Comparison of ENCODE assay signal across 22 cellular contexts in the genomic region with DNA sequence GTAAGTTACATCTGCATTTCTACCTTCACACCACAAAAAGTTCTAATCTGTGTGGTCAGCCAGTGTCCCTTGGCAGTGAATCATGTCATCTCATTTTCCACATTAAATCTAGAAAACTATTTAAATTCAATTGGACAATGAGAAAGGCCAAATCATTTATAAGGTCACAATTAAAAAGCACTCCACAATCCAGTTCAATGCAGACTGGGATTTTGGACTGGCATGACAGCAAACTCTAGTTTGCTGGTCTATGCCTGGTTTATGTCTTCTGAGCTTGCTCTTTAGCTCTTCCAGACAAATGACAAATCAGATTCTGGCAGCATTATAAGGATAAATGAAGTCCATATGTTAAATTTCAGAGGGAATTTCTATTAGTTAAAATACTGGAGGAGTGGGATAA.
DNase-seq lines count a peak whose midpoint lies in the region; ATAC-seq and TF ChIP-seq lines count a peak whose summit lies in the region.
"Had no signal": no experiment of that assay in that cellular context is flagged by ENCODE, and none has a peak within 500 bp of the region (broad histone marks: within the 10 kb centered on the region; RNA-seq: fewer than 3 reads in every experiment).

No MANE protein-coding gene starts in this region.

- H4K20me1 ChIP-seq in smooth muscle cell (ENCODE audit: low read depth): no peaks in the 10 kb centered on the region

- H3K27ac ChIP-seq in smooth muscle cell (ENCODE audit: low read depth): peak overlapping the region; percentile 76
- H3K27ac ChIP-seq: A549, SJSA1 had no signal

- peaks cover 17% of the 10 kb centered on the region for H3F3A ChIP-seq in smooth muscle cell (ENCODE audit: low read depth)

- peaks cover 13% of the 10 kb centered on the region for H3K4me1 ChIP-seq in smooth muscle cell (ENCODE audit: low read depth)
- H3K4me1 ChIP-seq: A549, BE2C, SJSA1 had no signal

- no peaks in the 10 kb centered on the region for H3K27me3 ChIP-seq in smooth muscle cell (ENCODE audit: low read depth)
- H3K27me3 ChIP-seq: BE2C, SJSA1 had no signal

- H3K79me2 ChIP-seq in smooth muscle cell (ENCODE audit: low read depth): no peaks in the 10 kb centered on the region

- peak overlapping the region; percentile 73 for H3K4me2 ChIP-seq in smooth muscle cell
- H3K4me2 ChIP-seq: A549 had no signal

- H2AFZ ChIP-seq in smooth muscle cell (ENCODE audit: low read depth): no peak overlapping the region

- ATAC-seq in SK-N-SH treated with all-trans-retinoic acid at 6 μM for 48 hours: peak; percentile 76
- ATAC-seq: A549, K562, PC-3 had no signal

- no peaks in the 10 kb centered on the region for H3K36me3 ChIP-seq in smooth muscle cell (ENCODE audit: low read depth)
- H3K36me3 ChIP-seq: BE2C, SJSA1 had no signal

- DNase-seq in EH (ENCODE audit: low read depth): peak; percentile 32
- peak; percentile 60 for DNase-seq in fibroblast of mammary gland (ENCODE audit: low read depth)
- no peak for DNase-seq in smooth muscle cell (lab: John Stamatoyannopoulos, UW; ENCODE audit: unreplicated experiment)
- DNase-seq in NCI-H510A (lab: John Stamatoyannopoulos, UW): no peak
- DNase-seq in HCEC 1CT: no peak
- DNase-seq in RKO (ENCODE audit: low spot score): no peak
- DNase-seq: BE2C; CD8-positive, alpha-beta memory T cell; DMS 273 treated with DMSO at 0.1 percent for 48 hours; DMS79; Kasumi-1; NCI-H1092 treated with DMSO at 0.1 percent for 48 hours; NCI-H1436 treated with DMSO at 0.1 percent for 48 hours; NCI-H187 treated with DMSO at 0.1 percent for 48 hours; NCI-H524 treated with DMSO at 0.1 percent for 48 hours; NCI-H774; SW 1271 had no signal

- H3K4me3 ChIP-seq in fibroblast of mammary gland (ENCODE audit: control insufficient read depth, low read depth, low read length): no peak overlapping the region
- H3K4me3 ChIP-seq in smooth muscle cell: no peak overlapping the region
- H3K4me3 ChIP-seq: A549, K562, SJSA1 had no signal

- no peak for TF ChIP-seq CTCF in fibroblast of mammary gland (conservative IDR thresholded peaks at IDR 0.05; ENCODE audit: control insufficient read depth, insufficient read depth, low read depth, low read length)
- no peak for TF ChIP-seq CTCF in smooth muscle cell (IDR thresholded peaks at IDR 0.05; ENCODE audit: borderline replicate concordance, insufficient read depth, poor library complexity, severe bottlenecking)

- no peaks in the 10 kb centered on the region for H3K9me3 ChIP-seq in smooth muscle cell (replicated peaks; ENCODE audit: low read depth)
- H3K9me3 ChIP-seq: A549, BE2C, SJSA1 had no signal

- no peak overlapping the region for H3K9ac ChIP-seq in smooth muscle cell (ENCODE audit: low read depth)

TF ChIP-seq in SK-N-SH treated with all-trans-retinoic acid at 6 μM for 48 hours, 23 proteins besides CTCF, POLR2A, EP300 and RAD21:
- TF ChIP-seq OSR1 (CRISPR knock-in tag; IDR thresholded peaks at IDR 0.05) (no peak), ISL1 (CRISPR knock-in tag; IDR thresholded peaks at IDR 0.05) (peak; percentile 75)

Comparison
In these comparisons a context has a peak if more than half of its experiments do, and no peak if none do; other contexts are left out.
1. DNase-seq: peak in EH (single experiment) and fibroblast of mammary gland (single experiment); none in smooth muscle cell (single experiment), NCI-H510A (single experiment), HCEC 1CT (single experiment) and RKO (single experiment).